In the genomic region with DNA sequence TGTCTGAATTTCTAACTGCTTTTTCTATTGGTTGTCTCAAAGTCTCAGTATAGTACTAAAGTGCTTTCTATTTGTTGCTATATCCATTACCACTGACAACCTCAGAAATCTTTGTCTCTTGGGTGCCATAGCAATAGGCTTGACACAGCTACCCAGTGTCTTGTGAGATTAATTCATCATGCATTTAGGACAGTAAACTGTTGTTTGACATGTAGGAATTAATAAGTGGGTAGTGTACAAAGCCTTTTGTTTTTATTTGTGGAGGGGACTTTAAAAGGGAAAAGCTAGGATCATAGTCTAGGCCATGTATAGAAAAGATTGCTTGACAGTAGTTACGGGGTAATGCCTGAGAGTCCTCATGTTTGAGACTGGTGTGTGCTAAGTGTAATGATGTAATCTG, we compare ENCODE assay signal across 10 cellular contexts.
"Had no signal": no experiment of that assay in that cellular context is flagged by ENCODE, and none has a peak within 500 bp of the region (broad histone marks: within the 10 kb centered on the region; RNA-seq: fewer than 3 reads in every experiment).

No MANE protein-coding gene starts in this region.

- H3K36me3 Mint-ChIP-seq: activated naive CD4-positive, alpha-beta T cell treated with anti-CD3 and anti-CD28 coated beads, Interleukin-2, amount 50 U/mL, for 24 hours; naive B cell had no signal

- H3K4me3 ChIP-seq: coronary artery, right lobe of liver had no signal

- H3K36me3 ChIP-seq: right lobe of liver had no signal

- H3K27ac ChIP-seq: coronary artery, right lobe of liver had no signal

- H3K27me3 ChIP-seq: right lobe of liver had no signal

- H3K9me3 Mint-ChIP-seq: activated naive CD4-positive, alpha-beta T cell treated with anti-CD3 and anti-CD28 coated beads, Interleukin-2, amount 50 U/mL, for 24 hours; naive B cell had no signal

- H3K4me3 Mint-ChIP-seq: activated naive CD4-positive, alpha-beta T cell treated with anti-CD3 and anti-CD28 coated beads, Interleukin-2, amount 50 U/mL, for 24 hours; naive B cell had no signal

- H3K9me3 ChIP-seq: right lobe of liver had no signal

- H3K27ac Mint-ChIP-seq: activated naive CD4-positive, alpha-beta T cell treated with anti-CD3 and anti-CD28 coated beads, Interleukin-2, amount 50 U/mL, for 24 hours; naive B cell had no signal

- DNase-seq: activated CD4-positive, alpha-beta T cell treated with anti-CD3 and anti-CD28 coated beads, Interleukin-2, amount 50 U/mL, for 1 hour; activated CD4-positive, CD25-positive, alpha-beta regulatory T cell; activated effector memory CD4-positive, alpha-beta T cell treated with Interleukin-2 at 50 U/mL for 16 hours; caudate nucleus; effector CD8-positive, alpha-beta T cell; naive B cell; right lobe of liver; stimulated activated naive CD4-positive, alpha-beta T cell treated with Interleukin-2 at 50 U/mL for 16 hours had no signal
